Comparison of ENCODE assay signal across 16 cellular contexts in the genomic region with DNA sequence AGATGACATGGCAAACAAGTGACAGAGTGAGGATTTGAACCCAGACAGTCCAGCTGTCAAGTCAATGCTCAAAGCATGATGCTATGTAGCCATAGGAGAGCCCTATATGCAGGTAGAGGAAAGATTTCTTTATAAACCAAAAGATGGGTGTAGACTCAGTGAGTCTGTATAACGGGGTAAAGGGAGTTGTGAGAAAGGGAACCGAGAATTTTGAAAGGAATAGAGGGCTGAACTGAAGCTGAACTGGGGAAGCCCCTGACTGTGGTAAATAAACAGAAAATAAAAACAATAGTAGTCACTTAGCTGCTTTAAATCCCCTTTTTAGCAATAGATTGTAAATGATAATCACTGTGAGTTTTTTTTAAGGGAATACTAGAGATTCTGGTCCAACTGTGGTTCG.
DNase-seq lines count a peak whose midpoint lies in the region; ATAC-seq, FAIRE-seq and TF ChIP-seq lines count a peak whose summit lies in the region.
"Had no signal": no experiment of that assay in that cellular context is flagged by ENCODE, and none has a peak within 500 bp of the region (broad histone marks: within the 10 kb centered on the region; RNA-seq: fewer than 3 reads in every experiment).

No MANE protein-coding gene starts in this region.

- CTCF ChIA-PET in GM12878 (lab: Yijun Ruan, JAX) = interaction anchor here (0.7 kb wide), 1 partner anchor 12 kb away, joined by 5 read pairs; no protein-coding TSS in a partner anchor

- TF ChIP-seq CTCF in GM12878 (IDR thresholded peaks at IDR 0.05 in 2 of 3, conservative IDR thresholded peaks at IDR 0.05 in 1 of 3; ENCODE audit: control insufficient read depth in 2 of 3, extremely low read depth in 1 of 3, insufficient read depth in 1 of 3, low read depth in 3 of 3, low read length in 3 of 3) = no peak

- TF ChIP-seq RAD21 in GM12878 (IDR thresholded peaks at IDR 0.05; ENCODE audit: insufficient read depth, low read depth, low read length) = no peak

- ATAC-seq in GM18867 (IDR thresholded peaks at IDR 0.05; ENCODE audit: unreplicated experiment) (peak; percentile 92), GM21515 (IDR thresholded peaks at IDR 0.05; ENCODE audit: unreplicated experiment) (peak; percentile 85), HG02981 (IDR thresholded peaks at IDR 0.05; ENCODE audit: unreplicated experiment) (peak; percentile 58), GM12878 (peak; percentile 97)
- ATAC-seq: activated CD8-positive, alpha-beta memory T cell treated with anti-CD3 and anti-CD28 coated beads, Interleukin-2, amount 10 ng/mL, durations not matched to agents 7 days and 5 days; left cardiac atrium had no signal

- H3K9me3 ChIP-seq in GM12878 (replicated peaks; ENCODE audit: control insufficient read depth, insufficient read depth, low read length) = no peaks in the 10 kb centered on the region
- H3K9me3 ChIP-seq: MG63 had no signal

- TF ChIP-seq EP300 in GM12878 (IDR thresholded peaks at IDR 0.05; ENCODE audit: borderline replicate concordance in 1 of 2, control insufficient read depth in 1 of 2, low read depth in 2 of 2, low read length in 2 of 2) = no peak

- DNase-seq in GM12878 (ENCODE audit: low read depth, low spot score) (peak; percentile 2), hypothalamus (lab: John Stamatoyannopoulos, UW) (no peak), NCI-H187 (lab: John Stamatoyannopoulos, UW) (no peak), DMS 273 (lab: John Stamatoyannopoulos, UW; ENCODE audit: unreplicated experiment) (no peak)
- DNase-seq in stimulated activated CD4-positive, alpha-beta T cell treated with anti-CD3 and anti-CD28 coated beads, Interleukin-1b, Interleukin-23, amount 100 ng/mL, for 48 hours = no peak
- DNase-seq: activated CD8-positive, alpha-beta memory T cell treated with anti-CD3 and anti-CD28 coated beads, Interleukin-2, amount 10 ng/mL, durations not matched to agents 7 days and 5 days; caudate nucleus; DMS53; H7; left cardiac atrium; MG63; stimulated activated naive CD4-positive, alpha-beta T cell had no signal

- H2AFZ ChIP-seq in GM12878 (ENCODE audit: control insufficient read depth, low read depth, low read length) = no peak overlapping the region

- in situ Hi-C loops in GM12878 (cut with MboI) = no loop called here

- H3K4me2 ChIP-seq in GM12878 (ENCODE audit: control insufficient read depth, insufficient read depth) = peak overlapping the region; percentile 38

- H4K20me1 ChIP-seq in GM12878 (ENCODE audit: control insufficient read depth, insufficient read depth) = no peaks in the 10 kb centered on the region

- 0% methylated on average over 3 of the region's 3 CpGs for WGBS in GM12878 (ENCODE audit: insufficient coverage, insufficient replicate concordance, low lambda C conversion rate, missing lambda C conversion rate)

- RAD21 ChIA-PET in GM12878 (lab: Charles Lee; ENCODE audit: unreplicated experiment) = no interaction called here

- H3K27me3 ChIP-seq in GM12878 (replicated peaks in 1 of 2; ENCODE audit: control insufficient read depth in 2 of 2, insufficient read depth in 2 of 2, low read length in 1 of 2) = no peaks in the 10 kb centered on the region
- H3K27me3 ChIP-seq: MG63 had no signal

- POLR2A ChIA-PET in GM12878 (lab: Charles Lee) = no interaction called here

- peaks cover 6% of the 10 kb centered on the region for H3K4me1 ChIP-seq in GM12878 (ENCODE audit: control insufficient read depth, insufficient read depth, low read length)

- SMC1A ChIA-PET in GM12878 (lab: Charles Lee; ENCODE audit: uncharacterized antibody, unreplicated experiment) = interaction anchor here (1.0 kb wide), 1 partner anchor 15 kb away, joined by 3 read pairs; no protein-coding TSS in a partner anchor

- FAIRE-seq in GM12878 (lab: Jason Lieb, UNC) = peak; percentile 66

- H3K36me3 ChIP-seq in GM12878 (ENCODE audit: control insufficient read depth in 2 of 2, insufficient read depth in 2 of 2, low read length in 1 of 2) = no peaks in the 10 kb centered on the region
- H3K36me3 ChIP-seq: MG63 had no signal

- H3K27ac ChIP-seq in GM12878 (ENCODE audit: control insufficient read depth, insufficient read depth) = no peak overlapping the region
- H3K27ac ChIP-seq: SK-N-MC had no signal

- BruUV-seq in GM12878 (replicated peaks; lab: Mats Ljungman, UMichigan) = no TSS peak

- H3K79me2 ChIP-seq in GM12878 (ENCODE audit: control insufficient read depth, insufficient read depth, low read length) = no peaks in the 10 kb centered on the region

- no peak overlapping the region for H3K4me3 ChIP-seq in GM12878
- H3K4me3 ChIP-seq: MG63, SK-N-MC had no signal

- no peak for TF ChIP-seq POLR2A in GM12878 (IDR thresholded peaks at IDR 0.05; ENCODE audit: low read depth, low read length)

- H3K9ac ChIP-seq in GM12878 (ENCODE audit: control insufficient read depth, insufficient read depth, low read length) = no peak overlapping the region

- intact Hi-C loops in GM12878 (cut with micrococcal nuclease; ENCODE audit: unreplicated experiment) = no loop called here

TF ChIP-seq in GM12878, 131 proteins besides CTCF, POLR2A, EP300 and RAD21:
- TF ChIP-seq CEBPB (IDR thresholded peaks at IDR 0.05; ENCODE audit: borderline replicate concordance in 1 of 2, low read depth in 2 of 2, low read length in 2 of 2) = no peak
- TF ChIP-seq RUNX3 (IDR thresholded peaks at IDR 0.05; ENCODE audit: low read length) = peak; percentile 28; the same call in 1 of the 2 replicates
- peak; percentile 57 for TF ChIP-seq SPI1 (IDR thresholded peaks at IDR 0.05; ENCODE audit: borderline replicate concordance, insufficient read depth, low read depth, low read length)
- TF ChIP-seq SMC3 (IDR thresholded peaks at IDR 0.05; ENCODE audit: borderline replicate concordance, low read length) = no peak
- TF ChIP-seq, protein P1, sequence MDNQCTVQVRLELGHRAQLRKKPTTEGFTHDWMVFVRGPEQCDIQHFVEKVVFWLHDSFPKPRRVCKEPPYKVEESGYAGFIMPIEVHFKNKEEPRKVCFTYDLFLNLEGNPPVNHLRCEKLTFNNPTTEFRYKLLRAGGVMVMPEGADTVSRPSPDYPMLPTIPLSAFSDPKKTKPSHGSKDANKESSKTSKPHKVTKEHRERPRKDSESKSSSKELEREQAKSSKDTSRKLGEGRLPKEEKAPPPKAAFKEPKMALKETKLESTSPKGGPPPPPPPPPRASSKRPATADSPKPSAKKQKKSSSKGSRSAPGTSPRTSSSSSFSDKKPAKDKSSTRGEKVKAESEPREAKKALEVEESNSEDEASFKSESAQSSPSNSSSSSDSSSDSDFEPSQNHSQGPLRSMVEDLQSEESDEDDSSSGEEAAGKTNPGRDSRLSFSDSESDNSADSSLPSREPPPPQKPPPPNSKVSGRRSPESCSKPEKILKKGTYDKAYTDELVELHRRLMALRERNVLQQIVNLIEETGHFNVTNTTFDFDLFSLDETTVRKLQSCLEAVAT (IDR thresholded peaks at IDR 0.05) = no peak
- TF ChIP-seq NFIC (IDR thresholded peaks at IDR 0.05; ENCODE audit: low read depth, low read length) = no peak
